ENCODE assay signal across 22 cellular contexts in the genomic region with DNA sequence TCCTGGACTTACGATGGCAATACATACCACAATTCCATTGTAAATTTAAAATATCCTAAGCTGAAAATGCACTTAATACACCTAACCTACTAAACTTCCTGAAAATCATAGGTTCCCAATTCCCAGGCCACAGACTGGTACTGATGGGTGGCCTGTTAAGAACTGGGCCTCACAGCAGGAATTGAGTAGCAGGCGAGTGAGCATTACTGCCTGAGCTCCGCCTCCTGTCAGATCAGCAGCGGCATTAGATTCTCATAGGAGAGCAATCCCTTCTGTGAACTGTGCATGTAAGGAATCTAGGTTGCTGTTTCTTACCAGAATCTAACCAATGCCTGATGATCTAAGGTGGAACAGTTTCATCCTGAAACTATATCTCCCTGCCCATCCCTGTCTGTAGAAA.
"Had no signal": no experiment of that assay in that cellular context is flagged by ENCODE, and none has a peak within 500 bp of the region (broad histone marks: within the 10 kb centered on the region; RNA-seq: fewer than 3 reads in every experiment).

No MANE protein-coding gene starts in this region.

- DNase-seq: activated CD4-positive, alpha-beta memory T cell treated with anti-CD3 and anti-CD28 coated beads for 36 hours; activated CD4-positive, alpha-beta T cell treated with anti-CD3 and anti-CD28 coated beads for 48 hours; activated CD4-positive, CD25-positive, alpha-beta regulatory T cell; activated effector memory CD4-positive, alpha-beta T cell treated with anti-CD3 and anti-CD28 coated beads, Interleukin-2, amount 50 U/mL, for 16 hours; activated naive CD4-positive, alpha-beta T cell treated with anti-CD3 and anti-CD28 coated beads, Interleukin-2, amount 10 ng/mL, durations not matched to agents 7 days and 5 days; activated T-cell treated with anti-CD3 and anti-CD28 coated beads, Interleukin-2, amount 50 U/mL, for 72 hours; amygdala; colonic mucosa; dorsolateral prefrontal cortex; esophagus squamous epithelium; gastrocnemius medialis; hippocampal formation; mucosa of descending colon; nephron progenitor cell; occipital lobe; posterior cingulate gyrus; right lobe of liver; stimulated activated CD4-positive, alpha-beta T cell treated with anti-CD3 and anti-CD28 coated beads, Interleukin-1b, Interleukin-23, amount 100 ng/mL, for 48 hours; substantia nigra; T1000; thyroid gland had no signal

- H3K9me3 ChIP-seq: colonic mucosa, gastrocnemius medialis, right lobe of liver, thyroid gland had no signal

- H3K4me3 ChIP-seq: colonic mucosa, dorsolateral prefrontal cortex, esophagus squamous epithelium, gastrocnemius medialis, mucosa of descending colon, right lobe of liver, skin epidermis, thyroid gland had no signal

- H3K4me1 ChIP-seq: colonic mucosa, esophagus squamous epithelium, gastrocnemius medialis, right lobe of liver, thyroid gland had no signal

- H3K36me3 ChIP-seq: colonic mucosa, esophagus squamous epithelium, gastrocnemius medialis, right lobe of liver, thyroid gland had no signal

- H3K27ac ChIP-seq: colonic mucosa, dorsolateral prefrontal cortex, esophagus squamous epithelium, gastrocnemius medialis, right lobe of liver, skin epidermis, thyroid gland had no signal

- H3K27me3 ChIP-seq: colonic mucosa, dorsolateral prefrontal cortex, esophagus squamous epithelium, gastrocnemius medialis, right lobe of liver, thyroid gland had no signal

- ATAC-seq: activated T-cell treated with anti-CD3 and anti-CD28 coated beads, Interleukin-2, amount 50 U/mL, for 72 hours; gastrocnemius medialis; mucosa of descending colon; right lobe of liver had no signal
